In the genomic region with DNA sequence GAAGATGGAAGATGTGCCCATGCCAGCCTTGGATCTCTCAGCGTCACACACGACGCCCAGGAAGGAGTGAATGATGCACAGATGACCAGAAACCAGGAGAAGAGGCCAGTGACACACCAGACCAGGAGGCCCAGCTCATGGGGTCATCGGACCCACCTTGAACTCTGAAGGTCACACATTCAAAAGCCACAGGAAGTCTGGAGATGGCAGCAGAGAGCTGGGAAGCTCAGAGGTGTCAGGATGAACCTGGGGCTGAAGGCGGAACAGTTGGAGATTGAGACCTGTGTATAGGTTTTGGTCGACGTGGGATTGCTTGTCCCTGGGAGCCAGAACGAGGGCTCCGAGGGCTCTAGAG, we compare ENCODE assay signal across 20 cellular contexts. TPM values are rescaled to one million over a fixed set of nuclear protein-coding genes. Genes with fewer than 3 reads are reported as not detected.
DNase-seq lines count a peak whose midpoint lies in the region; ATAC-seq and TF ChIP-seq lines count a peak whose summit lies in the region.
"Had no signal": no experiment of that assay in that cellular context is flagged by ENCODE, and none has a peak within 500 bp of the region (broad histone marks: within the 10 kb centered on the region; RNA-seq: fewer than 3 reads in every experiment).

No MANE protein-coding gene starts in this region.

- intact Hi-C loops in cardiac septum (cut with DNase I) (no loop called here), left ventricle myocardium inferior (cut with micrococcal nuclease) (no loop called here), Panc1 (cut with micrococcal nuclease; ENCODE audit: unreplicated experiment) (no loop called here), upper lobe of right lung (cut with DNase I) (no loop called here)

- ATAC-seq in Panc1 (no peak), left lobe of liver (no peak), upper lobe of right lung (no peak)

- no peak overlapping the region for H3K4me3 ChIP-seq in left ventricle myocardium inferior
- H3K4me3 ChIP-seq in Panc1 (ENCODE audit: low read depth in 2 of 2, low read length in 2 of 2), result no peak overlapping the region
- no peak overlapping the region for H3K4me3 ChIP-seq in upper lobe of right lung
- H3K4me3 ChIP-seq: GM23248, SJCRH30 had no signal

- in situ Hi-C loops in Panc1 (cut with HindIII; ENCODE audit: low pct_unique_long_range_greater_than_20kb, low sequenced_read_pairs), result no loop called here
- in situ Hi-C loops in KBM-7 (cut with MboI; ENCODE audit: low pct_unique_long_range_greater_than_20kb, low sequenced_read_pairs), result no loop called here

- peak; percentile 33 for DNase-seq in cardiac septum (ENCODE audit: low spot score)
- no peak for DNase-seq in left ventricle myocardium inferior
- DNase-seq in Panc1 (ENCODE audit: low read depth, low spot score), result no peak
- peak; percentile 45 for DNase-seq in left lobe of liver (ENCODE audit: low spot score)
- DNase-seq in upper lobe of right lung, result peak; percentile 6
- DNase-seq in NCI-H2227 treated with DMSO at 0.1 percent for 48 hours (lab: John Stamatoyannopoulos, UW), result no peak
- no peak for DNase-seq in KBM-7
- DNase-seq: CD4-positive, alpha-beta memory T cell; GF-D8; GM23248; HCEC 1CT; NCI-H1048; NCI-H146; NCI-H2081; NCI-H446; NCI-H69; OCI-M1; RPMI8226; SJCRH30 had no signal

- TF ChIP-seq CTCF in left ventricle myocardium inferior (IDR thresholded peaks at IDR 0.05; ENCODE audit: borderline replicate concordance) (no peak), Panc1 (IDR thresholded peaks at IDR 0.05) (no peak), upper lobe of right lung (IDR thresholded peaks at IDR 0.05) (no peak)

- H3K4me1 ChIP-seq in left ventricle myocardium inferior (no peaks in the 10 kb centered on the region), Panc1 (ENCODE audit: control insufficient read depth, insufficient read depth, low read length) (no peaks in the 10 kb centered on the region), upper lobe of right lung (no peaks in the 10 kb centered on the region)
- H3K4me1 ChIP-seq: SJCRH30 had no signal

- CTCF ChIA-PET in Panc1 (lab: Charles Lee), result no interaction called here

- POLR2A ChIA-PET in Panc1 (lab: Charles Lee), result no interaction called here

- H3K36me3 ChIP-seq in left ventricle myocardium inferior (peaks cover 56% of the 10 kb centered on the region), Panc1 (ENCODE audit: control insufficient read depth, insufficient read depth, low read length) (no peaks in the 10 kb centered on the region; the same call in 1 of the 2 replicates), upper lobe of right lung (peaks cover 15% of the 10 kb centered on the region)
- H3K36me3 ChIP-seq: SJCRH30 had no signal

- no peaks in the 10 kb centered on the region for H3K27me3 ChIP-seq in left ventricle myocardium inferior (ENCODE audit: low read depth)
- no peaks in the 10 kb centered on the region for H3K27me3 ChIP-seq in Panc1 (ENCODE audit: control insufficient read depth, insufficient read depth, low read length)
- H3K27me3 ChIP-seq in upper lobe of right lung, result no peaks in the 10 kb centered on the region
- H3K27me3 ChIP-seq: SJCRH30 had no signal

- H3K27ac ChIP-seq in left ventricle myocardium inferior (replicated peaks) (no peak overlapping the region), Panc1 (ENCODE audit: low read length) (no peak overlapping the region), upper lobe of right lung (no peak overlapping the region)
- H3K27ac ChIP-seq: GM23248, KMS-11, SJCRH30 had no signal

- TSS peak; percentile 30 for BruUV-seq in Panc1 (replicated peaks; lab: Mats Ljungman, UMichigan)

- no peaks in the 10 kb centered on the region for H3K9me3 ChIP-seq in left ventricle myocardium inferior (replicated peaks)
- no peaks in the 10 kb centered on the region for H3K9me3 ChIP-seq in Panc1 (ENCODE audit: control insufficient read depth, insufficient read depth, low read depth, low read length)
- no peaks in the 10 kb centered on the region for H3K9me3 ChIP-seq in upper lobe of right lung
- H3K9me3 ChIP-seq: SJCRH30 had no signal

RNA-seq across cellular contexts. Expression of a gene that starts 43.6 kb away (rescaled TPM):
- total RNA-seq in cardiac septum (2.7 TPM), left ventricle myocardium inferior (4.9 TPM), Panc1 (2021; ENCODE audit: unreplicated experiment) (24.5 TPM), left lobe of liver (13.7 TPM), upper lobe of right lung (39.3 TPM)
- 43.5 TPM for polyA plus RNA-seq in Panc1 (2012; ENCODE audit: insufficient read length)

Comparison
In these comparisons a context has a peak if more than half of its experiments do, and no peak if none do; other contexts are left out.
1. DNase-seq: peak in cardiac septum (single experiment), left lobe of liver (single experiment) and upper lobe of right lung (single experiment); none in left ventricle myocardium inferior (single experiment), Panc1 (single experiment), NCI-H2227 treated with DMSO at 0.1 percent for 48 hours (single experiment) and KBM-7 (single experiment).